In the genomic region with DNA sequence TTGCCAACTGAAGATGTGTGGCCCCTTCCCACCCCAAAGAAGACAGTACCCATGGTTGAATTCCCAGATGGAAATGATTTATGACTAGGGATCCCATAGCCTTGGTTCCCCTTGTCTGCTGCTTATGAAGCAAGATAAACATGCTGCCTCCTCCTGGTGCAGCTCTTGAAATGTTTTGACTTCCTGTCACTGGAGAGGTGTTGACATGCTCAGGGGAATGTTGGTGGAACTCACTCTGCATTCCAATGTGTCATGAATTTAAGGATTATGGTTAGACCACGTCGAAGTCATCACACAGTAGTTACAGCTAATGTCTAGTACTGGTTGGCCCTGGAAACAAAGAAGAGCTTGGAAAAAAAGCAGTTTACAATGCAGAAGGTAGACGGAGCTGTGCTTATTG, we compare ENCODE assay signal across 15 cellular contexts.
DNase-seq lines count a peak whose midpoint lies in the region; ATAC-seq and TF ChIP-seq lines count a peak whose summit lies in the region.
"Had no signal": no experiment of that assay in that cellular context is flagged by ENCODE, and none has a peak within 500 bp of the region (broad histone marks: within the 10 kb centered on the region; RNA-seq: fewer than 3 reads in every experiment).

No MANE protein-coding gene starts in this region.

- CTCF ChIA-PET in MCF 10A (lab: Yijun Ruan, JAX), result interaction anchor here (0.6 to 1.6 kb wide), 11 partner anchors 10 to 523 kb away, joined by 3 to 6 read pairs (median 4); no protein-coding TSS in a partner anchor
- CTCF ChIA-PET in Panc1 (lab: Charles Lee), result no interaction called here

- in situ Hi-C loops in Panc1 (cut with HindIII; ENCODE audit: low pct_unique_long_range_greater_than_20kb, low sequenced_read_pairs), result no loop called here

- H3K36me3 ChIP-seq in breast epithelium, result no peaks in the 10 kb centered on the region
- no peaks in the 10 kb centered on the region for H3K36me3 ChIP-seq in Panc1 (ENCODE audit: control insufficient read depth, insufficient read depth, low read length)
- H3K36me3 ChIP-seq: uterus had no signal

- ATAC-seq in Panc1 (no peak), GM18502 (IDR thresholded peaks at IDR 0.05; ENCODE audit: poor library complexity, unreplicated experiment) (no peak)
- ATAC-seq: activated CD8-positive, alpha-beta T cell treated with anti-CD3 and anti-CD28 coated beads, Interleukin-2, amount 10 ng/mL, durations not matched to agents 7 days and 5 days; activated T-helper 17 cell treated with anti-CD3 and anti-CD28 coated beads, Interleukin-2, amount 50 U/mL, for 72 hours; CD8-positive, alpha-beta T cell had no signal

- H3K4me1 ChIP-seq in breast epithelium (no peaks in the 10 kb centered on the region), Panc1 (ENCODE audit: control insufficient read depth, insufficient read depth, low read length) (no peaks in the 10 kb centered on the region)
- H3K4me1 ChIP-seq: uterus had no signal

- H3K27ac Mint-ChIP-seq in MCF 10A (ENCODE audit: low read depth, unreplicated experiment), result peak overlapping the region; percentile 34
- H3K27ac Mint-ChIP-seq: activated CD8-positive, alpha-beta T cell treated with anti-CD3 and anti-CD28 coated beads, Interleukin-2, amount 10 ng/mL, durations not matched to agents 7 days and 5 days; activated T-helper 17 cell treated with anti-CD3 and anti-CD28 coated beads, Interleukin-2, amount 50 U/mL, for 72 hours; CD8-positive, alpha-beta T cell; stimulated activated naive CD8-positive, alpha-beta T cell treated with anti-CD3 and anti-CD28 coated beads, Interleukin-15, Interleukin-2, amounts not matched to agents 100 ng/mL and 50 ng/mL, for 24 hours had no signal

- intact Hi-C loops in MCF 10A (cut with micrococcal nuclease), result no loop called here
- intact Hi-C loops in breast epithelium (cut with DNase I; ENCODE audit: low total_unique reads), result no loop called here
- intact Hi-C loops in Panc1 (cut with micrococcal nuclease; ENCODE audit: unreplicated experiment), result no loop called here

- TF ChIP-seq CTCF in MCF 10A (IDR thresholded peaks at IDR 0.05; ENCODE audit: unreplicated experiment) (no peak), breast epithelium (IDR thresholded peaks at IDR 0.05) (no peak), Panc1 (IDR thresholded peaks at IDR 0.05) (peak; percentile 9; the same call in 1 of the 2 replicates)

- peaks cover 7% of the 10 kb centered on the region for H3K4me1 Mint-ChIP-seq in MCF 10A (ENCODE audit: insufficient read depth, unreplicated experiment)
- H3K4me1 Mint-ChIP-seq: activated T-helper 17 cell treated with anti-CD3 and anti-CD28 coated beads, Interleukin-2, amount 50 U/mL, for 72 hours had no signal

- peak; percentile 25 for DNase-seq in MCF 10A (ENCODE audit: unreplicated experiment)
- no peak for DNase-seq in breast epithelium (ENCODE audit: low spot score in 2 of 2)
- no peak for DNase-seq in Panc1 (ENCODE audit: low read depth, low spot score)
- peak; percentile 28 for DNase-seq in iPS DF 19.7 (ENCODE audit: low read depth, low spot score)
- peak; percentile 85 for DNase-seq in renal cortical epithelial cell (ENCODE audit: low read depth)
- no peak for DNase-seq in nucleus accumbens (lab: John Stamatoyannopoulos, UW)
- no peak for DNase-seq in middle frontal gyrus (ENCODE audit: extremely low spot score, low spot score)
- DNase-seq: activated CD8-positive, alpha-beta T cell treated with anti-CD3 and anti-CD28 coated beads, Interleukin-2, amount 10 ng/mL, durations not matched to agents 7 days and 5 days; CD8-positive, alpha-beta T cell; KG1; NCI-H1417 treated with DMSO at 0.1 percent for 48 hours; uterus had no signal

- H3K27ac ChIP-seq in breast epithelium (no peak overlapping the region), Panc1 (ENCODE audit: low read length) (no peak overlapping the region)
- H3K27ac ChIP-seq: uterus had no signal

- H3K36me3 Mint-ChIP-seq in MCF 10A (ENCODE audit: insufficient read depth, unreplicated experiment), result no peaks in the 10 kb centered on the region
- H3K36me3 Mint-ChIP-seq: CD8-positive, alpha-beta T cell had no signal

- no peaks in the 10 kb centered on the region for H3K9me3 ChIP-seq in breast epithelium
- no peaks in the 10 kb centered on the region for H3K9me3 ChIP-seq in Panc1 (ENCODE audit: control insufficient read depth, insufficient read depth, low read depth, low read length)
- H3K9me3 ChIP-seq: uterus had no signal

- H3K27me3 ChIP-seq in breast epithelium (no peaks in the 10 kb centered on the region), Panc1 (ENCODE audit: control insufficient read depth, insufficient read depth, low read length) (peaks cover 3% of the 10 kb centered on the region; the same call in 1 of the 2 replicates)
- H3K27me3 ChIP-seq: uterus had no signal

- TF ChIP-seq POLR2A in breast epithelium (IDR thresholded peaks at IDR 0.05), result no peak

- H3K9me3 Mint-ChIP-seq in MCF 10A (ENCODE audit: unreplicated experiment), result no peaks in the 10 kb centered on the region
- H3K9me3 Mint-ChIP-seq: activated T-helper 17 cell treated with anti-CD3 and anti-CD28 coated beads, Interleukin-2, amount 50 U/mL, for 72 hours; CD8-positive, alpha-beta T cell; stimulated activated naive CD8-positive, alpha-beta T cell treated with anti-CD3 and anti-CD28 coated beads, Interleukin-15, Interleukin-2, amounts not matched to agents 100 ng/mL and 50 ng/mL, for 24 hours had no signal

- H3K4me3 ChIP-seq in breast epithelium (no peak overlapping the region), Panc1 (ENCODE audit: low read depth in 2 of 2, low read length in 2 of 2) (no peak overlapping the region)
- H3K4me3 ChIP-seq: uterus had no signal

- H3K4me3 Mint-ChIP-seq in MCF 10A (ENCODE audit: unreplicated experiment), result no peak overlapping the region
- H3K4me3 Mint-ChIP-seq: activated CD8-positive, alpha-beta T cell treated with anti-CD3 and anti-CD28 coated beads, Interleukin-2, amount 10 ng/mL, durations not matched to agents 7 days and 5 days; activated T-helper 17 cell treated with anti-CD3 and anti-CD28 coated beads, Interleukin-2, amount 50 U/mL, for 72 hours; CD8-positive, alpha-beta T cell; stimulated activated naive CD8-positive, alpha-beta T cell treated with anti-CD3 and anti-CD28 coated beads, Interleukin-15, Interleukin-2, amounts not matched to agents 100 ng/mL and 50 ng/mL, for 24 hours had no signal

- BruUV-seq in MCF 10A (replicated peaks; lab: Mats Ljungman, UMichigan) (no TSS peak), Panc1 (replicated peaks; lab: Mats Ljungman, UMichigan) (no TSS peak)

- POLR2A ChIA-PET in MCF 10A (lab: Yijun Ruan, JAX), result interaction anchor here (0.8 to 1.6 kb wide), 6 partner anchors 9 to 82 kb away, joined by 3 to 8 read pairs (median 3); partner anchors contain the start of gene FAM110C
- POLR2A ChIA-PET in Panc1 (lab: Charles Lee), result no interaction called here

- no peaks in the 10 kb centered on the region for H3K27me3 Mint-ChIP-seq in MCF 10A (ENCODE audit: insufficient read depth, unreplicated experiment)

Comparison
In these comparisons a context has a peak if more than half of its experiments do, and no peak if none do; other contexts are left out.
1. DNase-seq: peak in MCF 10A (single experiment), iPS DF 19.7 (single experiment) and renal cortical epithelial cell (single experiment); none in breast epithelium (0 of 2), Panc1 (single experiment), nucleus accumbens (0 of 56) and middle frontal gyrus (single experiment).